20 cellular contexts compared by ENCODE assay signal in the genomic region with DNA sequence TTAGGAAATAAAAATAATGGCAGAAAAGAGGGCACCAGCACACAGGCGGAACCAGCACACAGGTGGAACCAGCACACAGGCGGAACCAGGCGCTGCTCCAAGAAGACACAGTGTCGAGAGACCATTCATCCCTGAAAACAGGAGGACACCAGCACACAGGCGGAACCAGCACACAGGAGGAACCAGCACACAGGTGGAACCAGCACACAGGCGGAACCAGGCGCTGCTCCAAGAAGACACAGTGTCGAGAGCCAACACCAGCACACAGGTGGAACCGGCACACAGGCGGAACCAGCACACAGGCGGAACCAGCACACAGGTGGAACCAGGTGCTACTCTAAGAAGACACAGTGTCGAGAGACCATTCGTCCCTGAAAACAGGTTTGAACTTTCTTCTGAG.
DNase-seq lines count a peak whose midpoint lies in the region; ATAC-seq and TF ChIP-seq lines count a peak whose summit lies in the region.
"Had no signal": no experiment of that assay in that cellular context is flagged by ENCODE, and none has a peak within 500 bp of the region (broad histone marks: within the 10 kb centered on the region; RNA-seq: fewer than 3 reads in every experiment).

No MANE protein-coding gene starts in this region.

- intact Hi-C loops in esophagus muscularis mucosa (cut with DNase I), result no loop called here
- intact Hi-C loops in left lung (cut with DNase I), result no loop called here

- TF ChIP-seq EP300 in esophagus muscularis mucosa (IDR thresholded peaks at IDR 0.05) (no peak), suprapubic skin (IDR thresholded peaks at IDR 0.05) (no peak)

- H3K27ac ChIP-seq in esophagus muscularis mucosa (replicated peaks in 1 of 4), result no peak overlapping the region
- no peak overlapping the region for H3K27ac ChIP-seq in suprapubic skin
- no peak overlapping the region for H3K27ac ChIP-seq in left lung
- H3K27ac ChIP-seq in RWPE1, result no peak overlapping the region
- H3K27ac ChIP-seq: 22Rv1; BLaER1 treated with 17β-estradiol and CSF1 and Interleukin-3, amounts not matched to agents 10 nM and 100 nM; GM23248 had no signal

- peaks cover 0 to 5% (median 0%) of the 10 kb centered on the region in 4 donors for H3K4me1 ChIP-seq in esophagus muscularis mucosa
- no peaks in the 10 kb centered on the region for H3K4me1 ChIP-seq in suprapubic skin
- no peaks in the 10 kb centered on the region for H3K4me1 ChIP-seq in left lung
- H3K4me1 ChIP-seq: BE2C; BLaER1 treated with 17β-estradiol and CSF1 and Interleukin-3, amounts not matched to agents 10 nM and 100 nM had no signal

- 93% methylated on average over 11 of the region's 13 CpGs for WGBS in esophagus muscularis mucosa
- WGBS in suprapubic skin, result 93% methylated on average over 13 of the region's 13 CpGs

- H3K36me3 ChIP-seq in esophagus muscularis mucosa (no peaks in the 10 kb centered on the region), suprapubic skin (no peaks in the 10 kb centered on the region), left lung (no peaks in the 10 kb centered on the region)
- H3K36me3 ChIP-seq: BE2C had no signal

- TF ChIP-seq POLR2A in esophagus muscularis mucosa (IDR thresholded peaks at IDR 0.05; ENCODE audit: low read depth) (no peak), suprapubic skin (IDR thresholded peaks at IDR 0.05) (no peak)

- CTCF ChIA-PET in RWPE1 (lab: Yijun Ruan, JAX), result no interaction called here

- TF ChIP-seq CTCF in LNCaP clone FGC (IDR thresholded peaks at IDR 0.05; ENCODE audit: control insufficient read depth, extremely low read depth, insufficient read depth), result no peak
- TF ChIP-seq CTCF in esophagus muscularis mucosa (IDR thresholded peaks at IDR 0.05), result no peak
- TF ChIP-seq CTCF in suprapubic skin (IDR thresholded peaks at IDR 0.05), result no peak
- TF ChIP-seq CTCF in left lung (IDR thresholded peaks at IDR 0.05), result no peak
- TF ChIP-seq CTCF in RWPE1 (conservative IDR thresholded peaks at IDR 0.05; ENCODE audit: low read depth), result no peak

- no peaks in the 10 kb centered on the region for H3K27me3 ChIP-seq in esophagus muscularis mucosa
- H3K27me3 ChIP-seq in suprapubic skin, result no peaks in the 10 kb centered on the region
- H3K27me3 ChIP-seq in left lung, result no peaks in the 10 kb centered on the region
- H3K27me3 ChIP-seq: BE2C; BLaER1 treated with 17β-estradiol and CSF1 and Interleukin-3, amounts not matched to agents 10 nM and 100 nM had no signal

- H3K4me3 ChIP-seq in LNCaP clone FGC (ENCODE audit: low read depth, low read length) (peak overlapping the region; percentile 49), esophagus muscularis mucosa (no peak overlapping the region), suprapubic skin (no peak overlapping the region), left lung (no peak overlapping the region)
- H3K4me3 ChIP-seq: BLaER1 treated with 17β-estradiol and CSF1 and Interleukin-3, amounts not matched to agents 10 nM and 100 nM; GM12878; GM23248 had no signal

- H3K9me3 ChIP-seq in esophagus muscularis mucosa (no peaks in the 10 kb centered on the region), suprapubic skin (no peaks in the 10 kb centered on the region), left lung (peaks cover 0 to 7% of the 10 kb centered on the region in 2 donors)
- H3K9me3 ChIP-seq: BE2C had no signal

- no peak for ATAC-seq in left lung
- ATAC-seq: GM12878, HCT116 had no signal

- POLR2A ChIA-PET in RWPE1 (lab: Yijun Ruan, JAX; ENCODE audit: low non-redundant PET), result no interaction called here

- peak; percentile 37 for DNase-seq in activated effector memory CD4-positive, alpha-beta T cell treated with anti-CD3 and anti-CD28 coated beads, Interleukin-2, amount 50 U/mL, for 16 hours
- no peak for DNase-seq in activated effector memory CD4-positive, alpha-beta T cell treated with Interleukin-2 at 50 U/mL for 16 hours
- DNase-seq in LNCaP clone FGC (ENCODE audit: low read depth) (peak; percentile 34), esophagus muscularis mucosa (ENCODE audit: extremely low spot score) (peak; percentile 62), suprapubic skin (ENCODE audit: low spot score in 2 of 2) (no peak), left lung (no peak), RWPE1 (ENCODE audit: low spot score) (no peak)
- DNase-seq: BE2C; Calu3; CD4-positive, alpha-beta memory T cell; COR-L47; DMS153; DND-41; GDM1; GM23248; H9 had no signal

Comparison
In these comparisons a context has a peak if more than half of its experiments do, and no peak if none do; other contexts are left out.
1. DNase-seq: peak in activated effector memory CD4-positive, alpha-beta T cell treated with anti-CD3 and anti-CD28 coated beads, Interleukin-2, amount 50 U/mL, for 16 hours (single experiment), LNCaP clone FGC (single experiment) and esophagus muscularis mucosa (single experiment); none in activated effector memory CD4-positive, alpha-beta T cell treated with Interleukin-2 at 50 U/mL for 16 hours (single experiment), suprapubic skin (0 of 2), left lung (0 of 2) and RWPE1 (single experiment).